Comparison of ENCODE assay signal across 1 cellular context in genomic region chr7:1512781-1513656, GRCh38.
TF ChIP-seq lines count a peak whose summit lies in the region.

No MANE protein-coding gene starts in this region.

TF ChIP-seq in HepG2, 621 proteins besides CTCF, POLR2A, EP300 and RAD21:
- TF ChIP-seq ZNF629 (CRISPR knock-in tag; conservative IDR thresholded peaks at IDR 0.05) (peak; percentile 88), MAFF (IDR thresholded peaks at IDR 0.05; ENCODE audit: low read depth, low read length) (peak; percentile 56), NFE2L2 (IDR thresholded peaks at IDR 0.05; ENCODE audit: low read length) (0 out of 2 replicates have a peak, but pooled peaks have one; percentile 42), KLF9 (CRISPR knock-in tag; IDR thresholded peaks at IDR 0.05; ENCODE audit: low read depth) (no peak), MATR3 (CRISPR knock-in tag; IDR thresholded peaks at IDR 0.05) (no peak), MAFK (conservative IDR thresholded peaks at IDR 0.05 in 1 of 2, IDR thresholded peaks at IDR 0.05 in 1 of 2; ENCODE audit: low read length in 2 of 2) (peak; percentile 68 to 75)
- TF ChIP-seq, protein P1, sequence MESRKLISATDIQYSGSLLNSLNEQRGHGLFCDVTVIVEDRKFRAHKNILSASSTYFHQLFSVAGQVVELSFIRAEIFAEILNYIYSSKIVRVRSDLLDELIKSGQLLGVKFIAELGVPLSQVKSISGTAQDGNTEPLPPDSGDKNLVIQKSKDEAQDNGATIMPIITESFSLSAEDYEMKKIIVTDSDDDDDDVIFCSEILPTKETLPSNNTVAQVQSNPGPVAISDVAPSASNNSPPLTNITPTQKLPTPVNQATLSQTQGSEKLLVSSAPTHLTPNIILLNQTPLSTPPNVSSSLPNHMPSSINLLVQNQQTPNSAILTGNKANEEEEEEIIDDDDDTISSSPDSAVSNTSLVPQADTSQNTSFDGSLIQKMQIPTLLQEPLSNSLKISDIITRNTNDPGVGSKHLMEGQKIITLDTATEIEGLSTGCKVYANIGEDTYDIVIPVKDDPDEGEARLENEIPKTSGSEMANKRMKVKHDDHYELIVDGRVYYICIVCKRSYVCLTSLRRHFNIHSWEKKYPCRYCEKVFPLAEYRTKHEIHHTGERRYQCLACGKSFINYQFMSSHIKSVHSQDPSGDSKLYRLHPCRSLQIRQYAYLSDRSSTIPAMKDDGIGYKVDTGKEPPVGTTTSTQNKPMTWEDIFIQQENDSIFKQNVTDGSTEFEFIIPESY (CRISPR knock-in tag; IDR thresholded peaks at IDR 0.05), result peak; percentile 91
